11 cellular contexts compared by ENCODE assay signal in genomic region chr10:71647526-71648354, GRCh38.
DNase-seq lines count a peak whose midpoint lies in the region; ATAC-seq, FAIRE-seq and TF ChIP-seq lines count a peak whose summit lies in the region.
"Had no signal": no experiment of that assay in that cellular context is flagged by ENCODE, and none has a peak within 500 bp of the region (broad histone marks: within the 10 kb centered on the region; RNA-seq: fewer than 3 reads in every experiment).

No MANE protein-coding gene starts in this region.

- no TSS peak for BruUV-seq in GM12878 (replicated peaks; lab: Mats Ljungman, UMichigan)

- POLR2A ChIA-PET in GM12878 (lab: Charles Lee): no interaction called here
- POLR2A ChIA-PET in CD8-positive, alpha-beta memory T cell (lab: Charles Lee): no interaction called here

- no peaks in the 10 kb centered on the region for H3K4me1 ChIP-seq in BE2C
- H3K4me1 ChIP-seq in GM12878 (ENCODE audit: control insufficient read depth, insufficient read depth, low read length): peaks cover 31% of the 10 kb centered on the region
- H3K4me1 ChIP-seq in liver (ENCODE audit: control insufficient read depth in 4 of 4, insufficient read depth in 4 of 4, low read length in 3 of 4): peaks cover 7 to 19% (median 14%) of the 10 kb centered on the region in 4 donors
- no peaks in the 10 kb centered on the region for H3K4me1 ChIP-seq in CD8-positive, alpha-beta memory T cell (ENCODE audit: insufficient read depth, low read length)

- H3K9ac ChIP-seq in GM12878 (ENCODE audit: control insufficient read depth, insufficient read depth, low read length) (no peak overlapping the region), liver (ENCODE audit: low read depth in 1 of 2, low read length in 2 of 2) (no peak overlapping the region)

- intact Hi-C loops in GM12878 (cut with micrococcal nuclease; ENCODE audit: unreplicated experiment): no loop called here

- H3K9me3 Mint-ChIP-seq in CD8-positive, alpha-beta memory T cell: no peaks in the 10 kb centered on the region
- H3K9me3 Mint-ChIP-seq: activated naive CD4-positive, alpha-beta T cell treated with anti-CD3 and anti-CD28 coated beads, Interleukin-2, amount 50 U/mL, for 24 hours; stimulated activated naive CD8-positive, alpha-beta T cell treated with anti-CD3 and anti-CD28 coated beads, Interleukin-15, Interleukin-2, amounts not matched to agents 100 ng/mL and 50 ng/mL, for 24 hours had no signal

- CTCF ChIA-PET in GM12878 (lab: Yijun Ruan, JAX): interaction anchor here (1.7 to 7.5 kb wide), 2 partner anchors 12 to 48 kb away, joined by 4 to 67 read pairs; no protein-coding TSS in a partner anchor
- CTCF ChIA-PET in CD8-positive, alpha-beta memory T cell (lab: Charles Lee): no interaction called here

- TF ChIP-seq RAD21 in GM12878 (IDR thresholded peaks at IDR 0.05; ENCODE audit: insufficient read depth, low read depth, low read length) (0 out of 2 replicates have a peak, but pooled peaks have one; percentile 13), liver (IDR thresholded peaks at IDR 0.05) (peak; percentile 66 to 80)

- SMC1A ChIA-PET in GM12878 (lab: Charles Lee; ENCODE audit: uncharacterized antibody, unreplicated experiment): interaction anchor here (1.5 kb wide), 1 partner anchor 18 kb away, joined by 3 read pairs; no protein-coding TSS in a partner anchor

- TF ChIP-seq CTCF in BE2C (IDR thresholded peaks at IDR 0.05; ENCODE audit: low read depth, low read length) (peak; percentile 75), GM12878 (IDR thresholded peaks at IDR 0.05 in 2 of 3, conservative IDR thresholded peaks at IDR 0.05 in 1 of 3; ENCODE audit: control insufficient read depth in 2 of 3, extremely low read depth in 1 of 3, insufficient read depth in 1 of 3, low read depth in 3 of 3, low read length in 3 of 3) (peak; percentile 23 to 51 (median 38); a peak in 5 of 6 replicates), liver (IDR thresholded peaks at IDR 0.05; ENCODE audit: low read depth, low read length, missing input control) (peak; percentile 35)

- RAD21 ChIA-PET in GM12878 (lab: Charles Lee; ENCODE audit: unreplicated experiment): no interaction called here

- ATAC-seq in GM12878 (no peak), GM19463 (IDR thresholded peaks at IDR 0.05; ENCODE audit: unreplicated experiment) (no peak)
- ATAC-seq: T-helper 17 cell had no signal

- no peak overlapping the region for H3K4me3 Mint-ChIP-seq in CD8-positive, alpha-beta memory T cell
- H3K4me3 Mint-ChIP-seq: activated naive CD4-positive, alpha-beta T cell treated with anti-CD3 and anti-CD28 coated beads, Interleukin-2, amount 50 U/mL, for 24 hours; stimulated activated naive CD8-positive, alpha-beta T cell treated with anti-CD3 and anti-CD28 coated beads, Interleukin-15, Interleukin-2, amounts not matched to agents 100 ng/mL and 50 ng/mL, for 24 hours; T-helper 17 cell had no signal

- H3K36me3 Mint-ChIP-seq in CD8-positive, alpha-beta memory T cell: no peaks in the 10 kb centered on the region
- H3K36me3 Mint-ChIP-seq: activated naive CD4-positive, alpha-beta T cell treated with anti-CD3 and anti-CD28 coated beads, Interleukin-2, amount 50 U/mL, for 24 hours had no signal

- H3K4me3 ChIP-seq in BE2C (ENCODE audit: low read depth, low read length): no peak overlapping the region
- H3K4me3 ChIP-seq in GM12878: no peak overlapping the region
- H3K4me3 ChIP-seq in liver (ENCODE audit: low read depth in 1 of 3, low read length in 3 of 3): no peak overlapping the region
- H3K4me3 ChIP-seq in CD8-positive, alpha-beta memory T cell (ENCODE audit: low read length): no peak overlapping the region

- H3K27ac ChIP-seq in GM12878 (ENCODE audit: control insufficient read depth, insufficient read depth) (no peak overlapping the region), liver (ENCODE audit: low read depth in 1 of 2, low read length in 2 of 2) (no peak overlapping the region)
- no peak overlapping the region for H3K27ac ChIP-seq in CD8-positive, alpha-beta memory T cell (ENCODE audit: low read depth, low read length)

- H2AFZ ChIP-seq in GM12878 (ENCODE audit: control insufficient read depth, low read depth, low read length): no peak overlapping the region

- WGBS in GM12878 (ENCODE audit: insufficient coverage, insufficient replicate concordance, low lambda C conversion rate, missing lambda C conversion rate): 38% methylated on average over 15 of the region's 15 CpGs
- WGBS in liver: 66% methylated on average over 15 of the region's 15 CpGs

- no peak for TF ChIP-seq POLR2A in GM12878 (IDR thresholded peaks at IDR 0.05; ENCODE audit: low read depth, low read length)

- no peaks in the 10 kb centered on the region for H3K9me3 ChIP-seq in BE2C
- no peaks in the 10 kb centered on the region for H3K9me3 ChIP-seq in GM12878 (replicated peaks; ENCODE audit: control insufficient read depth, insufficient read depth, low read length)
- no peaks in the 10 kb centered on the region for H3K9me3 ChIP-seq in liver (ENCODE audit: control insufficient read depth in 4 of 4, low read length in 3 of 4)
- no peaks in the 10 kb centered on the region for H3K9me3 ChIP-seq in CD8-positive, alpha-beta memory T cell (ENCODE audit: low read length)

- no peaks in the 10 kb centered on the region for H3K27me3 Mint-ChIP-seq in CD8-positive, alpha-beta memory T cell
- H3K27me3 Mint-ChIP-seq: activated naive CD4-positive, alpha-beta T cell treated with anti-CD3 and anti-CD28 coated beads, Interleukin-2, amount 50 U/mL, for 24 hours; stimulated activated naive CD8-positive, alpha-beta T cell treated with anti-CD3 and anti-CD28 coated beads, Interleukin-15, Interleukin-2, amounts not matched to agents 100 ng/mL and 50 ng/mL, for 24 hours; T-helper 17 cell had no signal

- no peaks in the 10 kb centered on the region for H3K36me3 ChIP-seq in BE2C
- H3K36me3 ChIP-seq in GM12878 (ENCODE audit: control insufficient read depth in 2 of 2, insufficient read depth in 2 of 2, low read length in 1 of 2): no peaks in the 10 kb centered on the region
- H3K36me3 ChIP-seq in liver (ENCODE audit: control insufficient read depth in 4 of 4, insufficient read depth in 3 of 4, low read depth in 1 of 4, low read length in 3 of 4): peaks cover 0 to 2% (median 0%) of the 10 kb centered on the region in 4 donors
- no peaks in the 10 kb centered on the region for H3K36me3 ChIP-seq in CD8-positive, alpha-beta memory T cell (ENCODE audit: insufficient read depth, low read length)

- H3K4me1 Mint-ChIP-seq in CD8-positive, alpha-beta memory T cell: no peaks in the 10 kb centered on the region
- H3K4me1 Mint-ChIP-seq: activated naive CD4-positive, alpha-beta T cell treated with anti-CD3 and anti-CD28 coated beads, Interleukin-2, amount 50 U/mL, for 24 hours had no signal

- H3K4me2 ChIP-seq in GM12878 (ENCODE audit: control insufficient read depth, insufficient read depth): no peak overlapping the region

- in situ Hi-C loops in GM12878 (cut with MboI): no loop called here

- DNase-seq in BE2C: no peak
- peak; percentile 25 for DNase-seq in HTR-8/SVneo (ENCODE audit: insufficient read length, low spot score)
- DNase-seq in GM12878 (ENCODE audit: low read depth, low spot score): no peak
- DNase-seq in activated CD4-positive, alpha-beta T cell treated with anti-CD3 and anti-CD28 coated beads, Interleukin-2, amount 50 U/mL, for 1 hour: no peak
- no peak for DNase-seq in A172 (ENCODE audit: low spot score)
- no peak for DNase-seq in CD8-positive, alpha-beta memory T cell
- DNase-seq: T-helper 17 cell had no signal

- H3K79me2 ChIP-seq in GM12878 (ENCODE audit: control insufficient read depth, insufficient read depth, low read length): no peaks in the 10 kb centered on the region

- H3K27ac Mint-ChIP-seq in CD8-positive, alpha-beta memory T cell: no peak overlapping the region
- H3K27ac Mint-ChIP-seq: activated naive CD4-positive, alpha-beta T cell treated with anti-CD3 and anti-CD28 coated beads, Interleukin-2, amount 50 U/mL, for 24 hours; stimulated activated naive CD8-positive, alpha-beta T cell treated with anti-CD3 and anti-CD28 coated beads, Interleukin-15, Interleukin-2, amounts not matched to agents 100 ng/mL and 50 ng/mL, for 24 hours had no signal

- no peaks in the 10 kb centered on the region for H4K20me1 ChIP-seq in GM12878 (ENCODE audit: control insufficient read depth, insufficient read depth)

- FAIRE-seq in HTR-8/SVneo (lab: Jason Lieb, UNC) (no peak), GM12878 (lab: Jason Lieb, UNC) (no peak)

- TF ChIP-seq EP300 in GM12878 (IDR thresholded peaks at IDR 0.05; ENCODE audit: borderline replicate concordance in 1 of 2, control insufficient read depth in 1 of 2, low read depth in 2 of 2, low read length in 2 of 2): no peak

- H3K27me3 ChIP-seq in BE2C (no peaks in the 10 kb centered on the region), GM12878 (replicated peaks in 1 of 2; ENCODE audit: control insufficient read depth in 2 of 2, insufficient read depth in 2 of 2, low read length in 1 of 2) (no peaks in the 10 kb centered on the region), liver (ENCODE audit: control insufficient read depth in 4 of 4, insufficient read depth in 4 of 4, low read length in 3 of 4) (no peaks in the 10 kb centered on the region)
- no peaks in the 10 kb centered on the region for H3K27me3 ChIP-seq in CD8-positive, alpha-beta memory T cell (ENCODE audit: insufficient read depth, low read length, poor library complexity, severe bottlenecking)

TF ChIP-seq in GM12878, 131 proteins besides CTCF, POLR2A, EP300 and RAD21:
- TF ChIP-seq PAX5 (IDR thresholded peaks at IDR 0.05; ENCODE audit: borderline replicate concordance, low read depth, low read length) (no peak), TCF3 (IDR thresholded peaks at IDR 0.05; ENCODE audit: borderline replicate concordance, insufficient read depth, low read depth, low read length) (no peak)

TF ChIP-seq in liver, 16 proteins besides CTCF, POLR2A, EP300 and RAD21 (continues in another document):
- no peak for TF ChIP-seq RXRA (IDR thresholded peaks at IDR 0.05)
